ENCODE assay signal across 19 cellular contexts in the genomic region with DNA sequence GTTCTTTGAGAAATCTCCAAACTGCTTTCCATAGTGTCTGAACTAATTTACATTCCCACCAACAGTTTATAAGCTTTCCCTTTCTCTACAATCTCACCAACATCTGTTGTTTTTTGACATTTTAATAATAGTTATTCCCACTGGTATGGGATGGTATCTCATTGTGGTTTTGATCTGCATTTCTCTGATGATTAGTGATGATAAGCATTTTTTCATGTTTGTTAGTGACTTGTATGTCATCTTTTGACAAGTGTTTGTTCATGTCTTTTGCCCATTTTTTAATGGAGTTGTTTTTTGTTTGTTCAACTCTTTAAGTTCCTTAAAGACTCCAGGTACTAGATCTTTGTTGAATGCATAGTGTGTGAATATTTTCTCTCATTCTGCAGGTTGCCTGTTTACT.
"Had no signal": no experiment of that assay in that cellular context is flagged by ENCODE, and none has a peak within 500 bp of the region (broad histone marks: within the 10 kb centered on the region; RNA-seq: fewer than 3 reads in every experiment).

No MANE protein-coding gene starts in this region.

- H3K9ac ChIP-seq: SK-N-SH had no signal

- H3K27me3 ChIP-seq: MG63 had no signal

- H3K4me3 ChIP-seq: MG63 had no signal

- H3K9me3 ChIP-seq: SK-N-SH had no signal

- FAIRE-seq: RCC 7860 had no signal

- H3K36me3 ChIP-seq: MG63 had no signal

- DNase-seq: Karpas-422, KG1, MG63, NCI-H1092 treated with DMSO at 0.1 percent for 48 hours, NCI-H1436, NCI-H187, NCI-H2029 treated with DMSO at 0.1 percent for 48 hours, NCI-H226, NCI-H446, NCI-H510A, NCI-H524 treated with DMSO at 0.1 percent for 48 hours, NCI-H69, NCI-H774, Right ventricle myocardium superior, RPMI8226, SK-N-SH, SW 1271, T-cell had no signal

- H3K4me2 ChIP-seq: SK-N-SH had no signal
